Comparison of ENCODE assay signal across 26 cellular contexts in genomic region chr14:97022741-97023140, GRCh38.
"Had no signal": no experiment of that assay in that cellular context is flagged by ENCODE, and none has a peak within 500 bp of the region (broad histone marks: within the 10 kb centered on the region; RNA-seq: fewer than 3 reads in every experiment).

No MANE protein-coding gene starts in this region.

- H3K27ac Mint-ChIP-seq: immature natural killer cell; nephron; stimulated activated naive CD8-positive, alpha-beta T cell treated with anti-CD3 and anti-CD28 coated beads, Interleukin-15, amount 100 ng/mL, for 72 hours; type B pancreatic cell had no signal

- H3K4me1 ChIP-seq: left ventricle myocardium inferior, pancreas, prostate gland, tibial nerve, uterus had no signal

- H3K4me1 Mint-ChIP-seq: nephron had no signal

- ATAC-seq: mucosa of descending colon; naive thymus-derived CD8-positive, alpha-beta T cell; pancreas; right cardiac atrium; sciatic nerve; stimulated activated naive CD8-positive, alpha-beta T cell treated with anti-CD3 and anti-CD28 coated beads, Interleukin-15, amount 100 ng/mL, for 72 hours had no signal

- H3K9me3 ChIP-seq: pancreas, prostate gland, uterus had no signal

- H3K27ac ChIP-seq: left ventricle myocardium inferior, pancreas, prostate gland, skin epidermis, tibial nerve, uterus had no signal

- DNase-seq: hypothalamus; immature natural killer cell; left ventricle myocardium inferior; mesendoderm; midbrain; mucosa of descending colon; naive thymus-derived CD8-positive, alpha-beta T cell; nucleus accumbens; pancreas; posterior cingulate gyrus; retina; right cardiac atrium; stimulated activated CD4-positive, alpha-beta T cell treated with anti-CD3 and anti-CD28 coated beads, Interleukin-12 subunit alpha, Interleukin-12 subunit beta, amount 100 ng/mL, for 4 hours; stimulated activated CD4-positive, alpha-beta T cell treated with anti-CD3 and anti-CD28 coated beads, Interleukin-15, amount 100 ng/mL, for 24 hours; stimulated activated CD4-positive, alpha-beta T cell treated with anti-CD3 and anti-CD28 coated beads, Interleukin-2, amount 100 ng/mL, for 24 hours; stimulated activated CD4-positive, alpha-beta T cell treated with anti-CD3 and anti-CD28 coated beads, Interleukin-4, amount 100 ng/mL, for 1 hour; stimulated activated naive CD4-positive, alpha-beta T cell; stimulated activated naive CD8-positive, alpha-beta T cell treated with anti-CD3 and anti-CD28 coated beads, Interleukin-15, amount 100 ng/mL, for 72 hours; uterus had no signal

- H3K27me3 ChIP-seq: tibial nerve, uterus had no signal

- H3K36me3 Mint-ChIP-seq: immature natural killer cell, type B pancreatic cell had no signal

- H3K4me3 Mint-ChIP-seq: immature natural killer cell; naive thymus-derived CD8-positive, alpha-beta T cell; nephron; neural crest cell; stimulated activated naive CD8-positive, alpha-beta T cell treated with anti-CD3 and anti-CD28 coated beads, Interleukin-15, amount 100 ng/mL, for 72 hours; type B pancreatic cell had no signal

- H3K9me3 Mint-ChIP-seq: immature natural killer cell; naive thymus-derived CD8-positive, alpha-beta T cell; neural crest cell; type B pancreatic cell had no signal
